In genomic region chr6:138013949-138014348, GRCh38 we compare ENCODE assay signal across 19 cellular contexts.
"Had no signal": no experiment of that assay in that cellular context is flagged by ENCODE, and none has a peak within 500 bp of the region (broad histone marks: within the 10 kb centered on the region; RNA-seq: fewer than 3 reads in every experiment).

No MANE protein-coding gene starts in this region.

- H3K27ac Mint-ChIP-seq: activated CD4-positive, alpha-beta memory T cell treated with anti-CD3 and anti-CD28 coated beads for 36 hours; activated T-cell treated with anti-CD3 and anti-CD28 coated beads, Interleukin-2, amount 50 U/mL, for 72 hours; nephron; stimulated activated naive B cell treated with anti-CD40 and anti-IgM and Interleukin-4, amounts not matched to agents 10 μg/mL and 1 μg/mL and 100 μg/mL, for 72 hours had no signal

- H3K27ac ChIP-seq: ascending aorta, left lung, psoas muscle, right lobe of liver, transverse colon had no signal

- H3K4me1 ChIP-seq: ascending aorta, left lung, psoas muscle, right lobe of liver had no signal

- H3K36me3 Mint-ChIP-seq: activated CD4-positive, alpha-beta memory T cell treated with anti-CD3 and anti-CD28 coated beads for 36 hours; stimulated activated naive B cell treated with anti-CD40 and anti-IgM and Interleukin-4, amounts not matched to agents 10 μg/mL and 1 μg/mL and 100 μg/mL, for 72 hours had no signal

- H3K27me3 Mint-ChIP-seq: activated CD4-positive, alpha-beta memory T cell treated with anti-CD3 and anti-CD28 coated beads for 36 hours; stimulated activated naive B cell treated with anti-CD40 and anti-IgM and Interleukin-4, amounts not matched to agents 10 μg/mL and 1 μg/mL and 100 μg/mL, for 72 hours had no signal

- H3K9me3 Mint-ChIP-seq: activated CD4-positive, alpha-beta memory T cell treated with anti-CD3 and anti-CD28 coated beads for 36 hours; activated T-cell treated with anti-CD3 and anti-CD28 coated beads, Interleukin-2, amount 50 U/mL, for 72 hours; nephron; stimulated activated naive B cell treated with anti-CD40 and anti-IgM and Interleukin-4, amounts not matched to agents 10 μg/mL and 1 μg/mL and 100 μg/mL, for 72 hours had no signal

- H3K4me3 ChIP-seq: ascending aorta, left lung, psoas muscle, right lobe of liver, transverse colon had no signal

- H3K4me3 Mint-ChIP-seq: activated CD4-positive, alpha-beta memory T cell treated with anti-CD3 and anti-CD28 coated beads for 36 hours; activated T-cell treated with anti-CD3 and anti-CD28 coated beads, Interleukin-2, amount 50 U/mL, for 72 hours; nephron; stimulated activated naive B cell treated with anti-CD40 and anti-IgM and Interleukin-4, amounts not matched to agents 10 μg/mL and 1 μg/mL and 100 μg/mL, for 72 hours had no signal

- H3K4me1 Mint-ChIP-seq: nephron had no signal

- ATAC-seq: activated T-cell treated with anti-CD3 and anti-CD28 coated beads, Interleukin-2, amount 50 U/mL, for 72 hours; left lung; psoas muscle; right lobe of liver; stimulated activated naive B cell treated with anti-CD40 and anti-IgM and Interleukin-4, amounts not matched to agents 10 μg/mL and 1 μg/mL and 100 μg/mL, for 72 hours had no signal

- DNase-seq: activated CD4-positive, alpha-beta memory T cell treated with anti-CD3 and anti-CD28 coated beads for 36 hours; activated CD4-positive, alpha-beta T cell treated with anti-CD3 and anti-CD28 coated beads for 1 hour; activated naive CD4-positive, alpha-beta T cell; activated T-cell treated with anti-CD3 and anti-CD28 coated beads, Interleukin-2, amount 50 U/mL, for 72 hours; head of caudate nucleus; left lung; mesenchymal stem cell; occipital lobe; psoas muscle; right lobe of liver; stimulated activated CD4-positive, alpha-beta T cell treated with anti-CD3 and anti-CD28 coated beads, Interleukin-2, amount 100 ng/mL, for 24 hours; stimulated activated naive B cell treated with anti-CD40 and anti-IgM and Interleukin-4, amounts not matched to agents 10 μg/mL and 1 μg/mL and 100 μg/mL, for 72 hours; T-helper 9 cell; transverse colon had no signal

- H3K9me3 ChIP-seq: ascending aorta, left lung, psoas muscle, right lobe of liver, transverse colon had no signal

- H3K36me3 ChIP-seq: ascending aorta, left lung, right lobe of liver, transverse colon had no signal

- H3K27me3 ChIP-seq: ascending aorta, left lung, right lobe of liver, transverse colon had no signal

- FAIRE-seq: colon, endothelial cell of umbilical vein, islet of Langerhans had no signal
